8 cellular contexts compared by ENCODE assay signal in genomic region chr12:56221757-56222530, GRCh38. TPM values are rescaled to one million over a fixed set of nuclear protein-coding genes. Genes with fewer than 3 reads are reported as not detected.
DNase-seq lines count a peak whose midpoint lies in the region; ATAC-seq and TF ChIP-seq lines count a peak whose summit lies in the region.

Gene RNF41 (minus strand): TSS chr12:56221922. CDS start chr12:56214047, 7,875 bp downstream.

- peaks cover 47% of the 10 kb centered on the region for H3K4me1 Mint-ChIP-seq in activated naive CD8-positive, alpha-beta T cell treated with anti-CD3 and anti-CD28 coated beads, Interleukin-2, amount 50 U/mL, for 24 hours

- H3K27me3 Mint-ChIP-seq in activated naive CD8-positive, alpha-beta T cell treated with anti-CD3 and anti-CD28 coated beads, Interleukin-2, amount 50 U/mL, for 24 hours, result no peaks in the 10 kb centered on the region

- intact Hi-C loops in Right ventricle myocardium superior (cut with DNase I), result loop anchor here (2.0 kb wide), 2 partner anchors 31 to 103 kb away; partner anchors contain the start of gene ZC3H10

- H3K4me3 Mint-ChIP-seq in activated naive CD8-positive, alpha-beta T cell treated with anti-CD3 and anti-CD28 coated beads, Interleukin-2, amount 50 U/mL, for 24 hours, result peak within 1 kb of the TSS; percentile 95

- 0 to 1% methylated on average over 33 to 39 of the region's 42 CpGs for WGBS in tibial nerve, 2 donors

- H3K4me2 ChIP-seq in parathyroid adenoma (ENCODE audit: low read length), result peak within 1 kb of the TSS; percentile 82

- peak; percentile 79 for ATAC-seq in HG02763 (IDR thresholded peaks at IDR 0.05; ENCODE audit: unreplicated experiment)
- peak; percentile 91 for ATAC-seq in activated naive CD8-positive, alpha-beta T cell treated with anti-CD3 and anti-CD28 coated beads, Interleukin-2, amount 50 U/mL, for 24 hours
- peak; percentile 93 for ATAC-seq in Right ventricle myocardium superior (ENCODE audit: poor library complexity)

- peak; percentile 84 to 100 for TF ChIP-seq EP300 in tibial nerve (IDR thresholded peaks at IDR 0.05)

- H3K9me3 ChIP-seq in parathyroid adenoma (ENCODE audit: control insufficient read depth, low read length) (no peaks in the 10 kb centered on the region), tibial nerve (no peaks in the 10 kb centered on the region)

- peak within 1 kb of the TSS; percentile 68 for H3K9ac ChIP-seq in parathyroid adenoma

- no peaks in the 10 kb centered on the region for H3K9me3 Mint-ChIP-seq in activated naive CD8-positive, alpha-beta T cell treated with anti-CD3 and anti-CD28 coated beads, Interleukin-2, amount 50 U/mL, for 24 hours

- TF ChIP-seq POLR2A in tibial nerve (IDR thresholded peaks at IDR 0.05), result peak; percentile 95 to 99

- H3K4me3 ChIP-seq in GM12865 (ENCODE audit: low read depth, low read length) (peak within 1 kb of the TSS; percentile 77), parathyroid adenoma (ENCODE audit: low read depth, low read length) (peak within 1 kb of the TSS; percentile 88), tibial nerve (peak within 1 kb of the TSS; percentile 69 to 95 (median 82))

- H2AFZ ChIP-seq in parathyroid adenoma, result peak within 1 kb of the TSS; percentile 79

- TF ChIP-seq CTCF in GM12865 (IDR thresholded peaks at IDR 0.05; ENCODE audit: insufficient read depth, low read depth, low read length, missing control alignments), result no peak
- TF ChIP-seq CTCF in parathyroid adenoma (IDR thresholded peaks at IDR 0.05), result no peak
- peak in 2 of 5 experiments; percentile 19 to 48 for TF ChIP-seq CTCF in tibial nerve (IDR thresholded peaks at IDR 0.05)

- H3K36me3 ChIP-seq in parathyroid adenoma (ENCODE audit: control insufficient read depth, insufficient read depth, low read length) (no peaks in the 10 kb centered on the region), tibial nerve (peaks cover 0 to 19% (median 0%) of the 10 kb centered on the region in 3 donors)

- H3K79me2 ChIP-seq in parathyroid adenoma, result peaks cover 20% of the 10 kb centered on the region

- H3K4me1 ChIP-seq in parathyroid adenoma (peaks cover 6% of the 10 kb centered on the region), tibial nerve (peaks cover 0 to 56% (median 31%) of the 10 kb centered on the region in 4 donors)

- peak within 1 kb of the TSS; percentile 97 for H3K27ac Mint-ChIP-seq in activated naive CD8-positive, alpha-beta T cell treated with anti-CD3 and anti-CD28 coated beads, Interleukin-2, amount 50 U/mL, for 24 hours

- H3K27me3 ChIP-seq in parathyroid adenoma (ENCODE audit: control insufficient read depth, insufficient read depth, low read length) (no peaks in the 10 kb centered on the region), tibial nerve (no peaks in the 10 kb centered on the region)

- peaks cover 6% of the 10 kb centered on the region for H3K36me3 Mint-ChIP-seq in activated naive CD8-positive, alpha-beta T cell treated with anti-CD3 and anti-CD28 coated beads, Interleukin-2, amount 50 U/mL, for 24 hours (ENCODE audit: low read depth)

- H3K27ac ChIP-seq in parathyroid adenoma (peak within 1 kb of the TSS; percentile 92), tibial nerve (peak within 1 kb of the TSS; percentile 90 to 99 (median 96))

- DNase-seq in GM12865 (ENCODE audit: low read depth) (peak; percentile 96), NCI-H1417 treated with DMSO at 0.1 percent for 48 hours (lab: John Stamatoyannopoulos, UW) (peak; percentile 92), SW480 (ENCODE audit: low spot score) (peak; percentile 98), Right ventricle myocardium superior (peak; percentile 99), tibial nerve (ENCODE audit: low spot score in 2 of 2) (peak; percentile 96 to 98)
- DNase-seq in activated naive CD8-positive, alpha-beta T cell treated with anti-CD3 and anti-CD28 coated beads, Interleukin-2, amount 50 U/mL, for 24 hours, result peak; percentile 94

RNA-seq across cellular contexts. Expression of gene RNF41, which starts in this region (rescaled TPM):
- 48.1 TPM for total RNA-seq in Right ventricle myocardium superior
- total RNA-seq in tibial nerve, result 10 to 100 TPM; 50.0 to 81.6 (median 62.0) TPM

Comparison
In these comparisons a context has a peak if more than half of its experiments do, and no peak if none do; other contexts are left out.
1. Peak in every context shown above with its lines: DNase-seq, ATAC-seq, H3K4me3 ChIP-seq and H3K27ac ChIP-seq.